ENCODE assay signal across 1 cellular context in genomic region chr1:86993269-86993985, GRCh38.
TF ChIP-seq lines count a peak whose summit lies in the region.

No MANE protein-coding gene starts in this region.

TF ChIP-seq in K562, 482 proteins besides CTCF, POLR2A, EP300 and RAD21 (continued from another document and continues in another):
- TF ChIP-seq LEF1 (IDR thresholded peaks at IDR 0.05) = peak; percentile 73
- peak; percentile 36; the same call in 1 of the 2 replicates for TF ChIP-seq CC2D1A (IDR thresholded peaks at IDR 0.05)
- peak; percentile 66 for TF ChIP-seq FOXA1 (IDR thresholded peaks at IDR 0.05; ENCODE audit: borderline replicate concordance)
- no peak for TF ChIP-seq ZNF77 (CRISPR knock-in tag; IDR thresholded peaks at IDR 0.05)
- 0 out of 2 replicates have a peak, but pooled peaks have one; percentile 38 for TF ChIP-seq ATF7 (IDR thresholded peaks at IDR 0.05)
- no peak for TF ChIP-seq MYBL2 (IDR thresholded peaks at IDR 0.05; ENCODE audit: low read depth)
- no peak for TF ChIP-seq MYBL2 (CRISPR knock-in tag; IDR thresholded peaks at IDR 0.05; ENCODE audit: borderline replicate concordance)
- no peak for TF ChIP-seq HMGN3 (IDR thresholded peaks at IDR 0.05; ENCODE audit: borderline replicate concordance, extremely low read depth, insufficient read length, low read depth, low read length)
- TF ChIP-seq, protein P1, sequence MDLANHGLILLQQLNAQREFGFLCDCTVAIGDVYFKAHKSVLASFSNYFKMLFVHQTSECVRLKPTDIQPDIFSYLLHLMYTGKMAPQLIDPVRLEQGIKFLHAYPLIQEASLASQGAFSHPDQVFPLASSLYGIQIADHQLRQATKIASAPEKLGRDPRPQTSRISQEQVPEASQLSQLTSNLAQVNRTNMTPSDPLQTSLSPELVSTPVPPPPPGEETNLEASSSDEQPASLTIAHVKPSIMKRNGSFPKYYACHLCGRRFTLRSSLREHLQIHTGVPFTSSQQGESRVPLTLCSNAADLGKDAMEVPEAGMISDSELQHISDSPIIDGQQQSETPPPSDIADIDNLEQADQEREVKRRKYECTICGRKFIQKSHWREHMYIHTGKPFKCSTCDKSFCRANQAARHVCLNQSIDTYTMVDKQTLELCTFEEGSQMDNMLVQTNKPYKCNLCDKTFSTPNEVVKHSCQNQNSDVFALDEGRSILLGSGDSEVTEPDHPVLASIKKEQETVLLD (IDR thresholded peaks at IDR 0.05) = 0 out of 2 replicates have a peak, but pooled peaks have one; percentile 20
- peak; percentile 74 for TF ChIP-seq POLR2AphosphoS5 (IDR thresholded peaks at IDR 0.05; ENCODE audit: control insufficient read depth, insufficient read depth, low read depth, low read length)
- no peak for TF ChIP-seq CGGBP1 (CRISPR knock-in tag; IDR thresholded peaks at IDR 0.05)
- TF ChIP-seq CCAR2 (IDR thresholded peaks at IDR 0.05; ENCODE audit: low read depth, low read length) = no peak
- TF ChIP-seq KDM1A (IDR thresholded peaks at IDR 0.05) = peak; percentile 56 to 73
- peak; percentile 93 for TF ChIP-seq CBFA2T3 (IDR thresholded peaks at IDR 0.05)
- peak; percentile 93 for TF ChIP-seq MEIS2 (IDR thresholded peaks at IDR 0.05; ENCODE audit: partially characterized antibody)
- TF ChIP-seq PKNOX1 (IDR thresholded peaks at IDR 0.05) = peak; percentile 75
- TF ChIP-seq TRIM24 (IDR thresholded peaks at IDR 0.05) = peak; percentile 70 to 74; a peak in 2 of 4 replicates
- TF ChIP-seq, protein P2, sequence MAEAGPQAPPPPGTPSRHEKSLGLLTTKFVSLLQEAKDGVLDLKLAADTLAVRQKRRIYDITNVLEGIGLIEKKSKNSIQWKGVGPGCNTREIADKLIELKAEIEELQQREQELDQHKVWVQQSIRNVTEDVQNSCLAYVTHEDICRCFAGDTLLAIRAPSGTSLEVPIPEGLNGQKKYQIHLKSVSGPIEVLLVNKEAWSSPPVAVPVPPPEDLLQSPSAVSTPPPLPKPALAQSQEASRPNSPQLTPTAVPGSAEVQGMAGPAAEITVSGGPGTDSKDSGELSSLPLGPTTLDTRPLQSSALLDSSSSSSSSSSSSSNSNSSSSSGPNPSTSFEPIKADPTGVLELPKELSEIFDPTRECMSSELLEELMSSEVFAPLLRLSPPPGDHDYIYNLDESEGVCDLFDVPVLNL (CRISPR knock-in tag; IDR thresholded peaks at IDR 0.05; ENCODE audit: low read depth) = no peak
- TF ChIP-seq MTA2 (IDR thresholded peaks at IDR 0.05; ENCODE audit: low read depth) = peak; percentile 68
- peak; percentile 91 for TF ChIP-seq SMARCA4 (IDR thresholded peaks at IDR 0.05)
- TF ChIP-seq TSC22D4 (tag; IDR thresholded peaks at IDR 0.05) = no peak
- no peak for TF ChIP-seq FOXK1 (CRISPR knock-in tag; IDR thresholded peaks at IDR 0.05; ENCODE audit: borderline replicate concordance)
- peak; percentile 57 for TF ChIP-seq NFIC (IDR thresholded peaks at IDR 0.05)
- TF ChIP-seq ZBTB11 (CRISPR knock-in tag; IDR thresholded peaks at IDR 0.05) = 0 out of 6 replicates have a peak, but pooled peaks of 1 of the 3 experiments have one; percentile 19
- no peak for TF ChIP-seq ZNF561 (CRISPR knock-in tag; conservative IDR thresholded peaks at IDR 0.05)
- TF ChIP-seq HDAC1 (IDR thresholded peaks at IDR 0.05) = 0 out of 4 replicates have a peak, but pooled peaks of 1 of the 2 experiments have one; percentile 19
- no peak for TF ChIP-seq DMBX1 (CRISPR knock-in tag; IDR thresholded peaks at IDR 0.05; ENCODE audit: borderline replicate concordance)
- TF ChIP-seq MAFG (tag; conservative IDR thresholded peaks at IDR 0.05) = peak; percentile 89
- TF ChIP-seq POU5F1 (IDR thresholded peaks at IDR 0.05; ENCODE audit: borderline replicate concordance, low read depth, low read length, partially characterized antibody) = no peak
- TF ChIP-seq PHF8 (IDR thresholded peaks at IDR 0.05; ENCODE audit: borderline replicate concordance, low read length) = no peak
- TF ChIP-seq KLF6 (CRISPR knock-in tag; IDR thresholded peaks at IDR 0.05; ENCODE audit: borderline replicate concordance) = no peak
- peak; percentile 74 for TF ChIP-seq PML (IDR thresholded peaks at IDR 0.05; ENCODE audit: low read length)
- peak; percentile 55; the same call in 1 of the 2 replicates for TF ChIP-seq MECOM (CRISPR knock-in tag; IDR thresholded peaks at IDR 0.05)
- TF ChIP-seq HLTF (IDR thresholded peaks at IDR 0.05) = no peak
- TF ChIP-seq DPF2 (IDR thresholded peaks at IDR 0.05) = peak; percentile 94
- TF ChIP-seq NCOA2 (IDR thresholded peaks at IDR 0.05; ENCODE audit: partially characterized antibody in 2 of 2) = peak in 1 of 2 experiments; percentile 55
- peak; percentile 57; the same call in 1 of the 2 replicates for TF ChIP-seq FOXJ2 (tag; IDR thresholded peaks at IDR 0.05)
- TF ChIP-seq NCOR1 (IDR thresholded peaks at IDR 0.05) = peak; percentile 87
- TF ChIP-seq, protein P3, sequence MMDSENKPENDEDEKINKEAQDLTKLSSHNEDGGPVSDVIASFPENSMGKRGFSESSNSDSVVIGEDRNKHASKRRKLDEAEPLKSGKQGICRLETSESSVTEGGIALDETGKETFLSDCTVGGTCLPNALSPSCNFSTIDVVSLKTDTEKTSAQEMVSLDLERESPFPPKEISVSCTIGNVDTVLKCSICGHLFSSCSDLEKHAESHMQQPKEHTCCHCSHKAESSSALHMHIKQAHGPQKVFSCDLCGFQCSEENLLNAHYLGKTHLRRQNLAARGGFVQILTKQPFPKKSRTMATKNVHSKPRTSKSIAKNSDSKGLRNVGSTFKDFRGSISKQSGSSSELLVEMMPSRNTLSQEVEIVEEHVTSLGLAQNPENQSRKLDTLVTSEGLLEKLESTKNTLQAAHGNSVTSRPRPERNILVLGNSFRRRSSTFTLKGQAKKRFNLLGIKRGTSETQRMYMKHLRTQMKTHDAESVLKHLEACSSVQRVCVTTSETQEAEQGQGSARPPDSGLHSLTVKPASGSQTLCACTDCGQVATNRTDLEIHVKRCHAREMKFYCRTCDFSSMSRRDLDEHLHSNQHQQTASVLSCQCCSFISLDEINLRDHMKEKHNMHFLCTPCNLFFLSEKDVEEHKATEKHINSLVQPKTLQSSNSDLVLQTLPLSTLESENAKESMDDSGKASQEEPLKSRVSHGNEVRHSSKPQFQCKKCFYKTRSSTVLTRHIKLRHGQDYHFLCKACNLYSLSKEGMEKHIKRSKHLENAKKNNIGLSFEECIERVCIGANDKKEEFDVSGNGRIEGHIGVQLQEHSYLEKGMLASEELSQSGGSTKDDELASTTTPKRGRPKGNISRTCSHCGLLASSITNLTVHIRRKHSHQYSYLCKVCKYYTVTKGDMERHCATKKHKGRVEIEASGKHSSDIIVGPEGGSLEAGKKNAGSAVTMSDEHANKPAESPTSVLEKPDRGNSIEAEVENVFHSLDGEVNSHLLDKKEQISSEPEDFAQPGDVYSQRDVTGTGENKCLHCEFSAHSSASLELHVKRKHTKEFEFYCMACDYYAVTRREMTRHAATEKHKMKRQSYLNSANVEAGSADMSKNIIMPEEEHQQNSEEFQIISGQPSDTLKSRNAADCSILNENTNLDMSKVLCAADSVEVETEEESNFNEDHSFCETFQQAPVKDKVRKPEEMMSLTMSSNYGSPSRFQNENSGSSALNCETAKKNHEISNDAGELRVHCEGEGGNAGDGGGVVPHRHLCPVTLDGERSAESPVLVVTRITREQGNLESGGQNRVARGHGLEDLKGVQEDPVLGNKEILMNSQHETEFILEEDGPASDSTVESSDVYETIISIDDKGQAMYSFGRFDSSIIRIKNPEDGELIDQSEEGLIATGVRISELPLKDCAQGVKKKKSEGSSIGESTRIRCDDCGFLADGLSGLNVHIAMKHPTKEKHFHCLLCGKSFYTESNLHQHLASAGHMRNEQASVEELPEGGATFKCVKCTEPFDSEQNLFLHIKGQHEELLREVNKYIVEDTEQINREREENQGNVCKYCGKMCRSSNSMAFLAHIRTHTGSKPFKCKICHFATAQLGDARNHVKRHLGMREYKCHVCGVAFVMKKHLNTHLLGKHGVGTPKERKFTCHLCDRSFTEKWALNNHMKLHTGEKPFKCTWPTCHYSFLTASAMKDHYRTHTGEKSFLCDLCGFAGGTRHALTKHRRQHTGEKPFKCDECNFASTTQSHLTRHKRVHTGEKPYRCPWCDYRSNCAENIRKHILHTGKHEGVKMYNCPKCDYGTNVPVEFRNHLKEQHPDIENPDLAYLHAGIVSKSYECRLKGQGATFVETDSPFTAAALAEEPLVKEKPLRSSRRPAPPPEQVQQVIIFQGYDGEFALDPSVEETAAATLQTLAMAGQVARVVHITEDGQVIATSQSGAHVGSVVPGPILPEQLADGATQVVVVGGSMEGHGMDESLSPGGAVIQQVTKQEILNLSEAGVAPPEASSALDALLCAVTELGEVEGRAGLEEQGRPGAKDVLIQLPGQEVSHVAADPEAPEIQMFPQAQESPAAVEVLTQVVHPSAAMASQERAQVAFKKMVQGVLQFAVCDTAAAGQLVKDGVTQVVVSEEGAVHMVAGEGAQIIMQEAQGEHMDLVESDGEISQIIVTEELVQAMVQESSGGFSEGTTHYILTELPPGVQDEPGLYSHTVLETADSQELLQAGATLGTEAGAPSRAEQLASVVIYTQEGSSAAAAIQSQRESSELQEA (IDR thresholded peaks at IDR 0.05; ENCODE audit: low read depth) = no peak
- TF ChIP-seq ZNF347 (CRISPR knock-in tag; IDR thresholded peaks at IDR 0.05; ENCODE audit: low read depth) = no peak
- no peak for TF ChIP-seq ZBTB8A (IDR thresholded peaks at IDR 0.05; ENCODE audit: partially characterized antibody)
- TF ChIP-seq MEF2A (IDR thresholded peaks at IDR 0.05; ENCODE audit: control insufficient read depth, low read depth, low read length) = 0 out of 2 replicates have a peak, but pooled peaks have one; percentile 24
- 0 out of 2 replicates have a peak, but pooled peaks have one; percentile 28 for TF ChIP-seq ELF1 (tag; IDR thresholded peaks at IDR 0.05)
- TF ChIP-seq, protein P4, sequence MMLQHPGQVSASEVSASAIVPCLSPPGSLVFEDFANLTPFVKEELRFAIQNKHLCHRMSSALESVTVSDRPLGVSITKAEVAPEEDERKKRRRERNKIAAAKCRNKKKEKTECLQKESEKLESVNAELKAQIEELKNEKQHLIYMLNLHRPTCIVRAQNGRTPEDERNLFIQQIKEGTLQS (IDR thresholded peaks at IDR 0.05) = peak; percentile 74; the same call in 1 of the 2 replicates
- TF ChIP-seq, protein P4 (CRISPR knock-in tag; conservative IDR thresholded peaks at IDR 0.05) = no peak
- peak; percentile 12 to 34; a peak in 2 of 4 replicates for TF ChIP-seq FOXK2 (conservative IDR thresholded peaks at IDR 0.05 in 1 of 2, IDR thresholded peaks at IDR 0.05 in 1 of 2; ENCODE audit: low read depth in 2 of 2)
- peak; percentile 10; the same call in 1 of the 2 replicates for TF ChIP-seq ADNP (tag; IDR thresholded peaks at IDR 0.05)
- no peak for TF ChIP-seq TCF7L2 (IDR thresholded peaks at IDR 0.05; ENCODE audit: low read depth, low read length)
- TF ChIP-seq SFPQ (IDR thresholded peaks at IDR 0.05; ENCODE audit: low read depth, low read length) = no peak
